8 cellular contexts compared by ENCODE assay signal in genomic region chr9:87713278-87713989, GRCh38. TPM values are rescaled to one million over a fixed set of nuclear protein-coding genes. Genes with fewer than 3 reads are reported as not detected.
DNase-seq lines count a peak whose midpoint lies in the region; ATAC-seq and TF ChIP-seq lines count a peak whose summit lies in the region.

No MANE protein-coding gene starts in this region.

- ATAC-seq in gastrocnemius medialis (peak; percentile 90 to 93), GM19467 (IDR thresholded peaks at IDR 0.05; ENCODE audit: unreplicated experiment) (no peak), HG03354 (IDR thresholded peaks at IDR 0.05; ENCODE audit: poor library complexity, severe bottlenecking, unreplicated experiment) (no peak), GM19351 (IDR thresholded peaks at IDR 0.05; ENCODE audit: unreplicated experiment) (no peak)

- no peak for TF ChIP-seq POLR2A in gastrocnemius medialis (IDR thresholded peaks at IDR 0.05)

- in situ Hi-C loops in astrocyte of the cerebellum (cut with HindIII; ENCODE audit: low sequenced_read_pairs) (no loop called here), gastrocnemius medialis (cut with MboI; ENCODE audit: low sequenced_read_pairs in 4 of 4) (no loop called here)

- peaks cover 51% of the 10 kb centered on the region for H3K4me1 ChIP-seq in hepatocyte (ENCODE audit: insufficient read depth)
- peaks cover 7 to 13% of the 10 kb centered on the region in 2 donors for H3K4me1 ChIP-seq in gastrocnemius medialis

- TF ChIP-seq CTCF in astrocyte of the cerebellum (IDR thresholded peaks at IDR 0.05; ENCODE audit: low read depth, low read length, missing control alignments): no peak
- TF ChIP-seq CTCF in hepatocyte (IDR thresholded peaks at IDR 0.05; ENCODE audit: poor library complexity): no peak
- no peak for TF ChIP-seq CTCF in gastrocnemius medialis (IDR thresholded peaks at IDR 0.05 in 4 of 5, conservative IDR thresholded peaks at IDR 0.05 in 1 of 5)

- H3K27ac ChIP-seq in hepatocyte (peak overlapping the region; percentile 89), gastrocnemius medialis (peak overlapping the region; percentile 63 to 73 (median 66))

- H3K36me3 ChIP-seq in hepatocyte (replicated peaks; ENCODE audit: insufficient read depth, low read depth): no peaks in the 10 kb centered on the region
- H3K36me3 ChIP-seq in gastrocnemius medialis: no peaks in the 10 kb centered on the region

- no peaks in the 10 kb centered on the region for H3K9me2 ChIP-seq in hepatocyte (replicated peaks; ENCODE audit: insufficient read depth)

- H2AFZ ChIP-seq in hepatocyte: no peak overlapping the region

- H3K79me2 ChIP-seq in hepatocyte: no peaks in the 10 kb centered on the region

- H3K4me3 ChIP-seq in astrocyte of the cerebellum (ENCODE audit: low read depth, low read length): peak overlapping the region; percentile 25
- no peak overlapping the region for H3K4me3 ChIP-seq in hepatocyte
- peak overlapping the region in 1 of 4 donors; percentile 3 for H3K4me3 ChIP-seq in gastrocnemius medialis

- WGBS in hepatocyte (ENCODE audit: low lambda C conversion rate, missing lambda C conversion rate): 66% methylated on average over 11 of the region's 11 CpGs

- DNase-seq in Ammon's horn (ENCODE audit: low spot score) (peak; percentile 74), NOMO-1 treated with DMSO at 0.1 percent for 48 hours (lab: John Stamatoyannopoulos, UW; ENCODE audit: unreplicated experiment) (peak; percentile 64), astrocyte of the cerebellum (ENCODE audit: low read depth) (peak; percentile 86), hepatocyte (ENCODE audit: low spot score) (peak; percentile 78), gastrocnemius medialis (peak; percentile 82 to 89)

- H3K9me3 ChIP-seq in hepatocyte (ENCODE audit: low read depth) (no peaks in the 10 kb centered on the region), gastrocnemius medialis (no peaks in the 10 kb centered on the region)

- H3K4me2 ChIP-seq in hepatocyte: peak overlapping the region; percentile 19

- H3K27me3 ChIP-seq in hepatocyte (no peaks in the 10 kb centered on the region), gastrocnemius medialis (no peaks in the 10 kb centered on the region)

- no peaks in the 10 kb centered on the region for H4K20me1 ChIP-seq in hepatocyte (ENCODE audit: insufficient read depth, poor library complexity, severe bottlenecking)

- intact Hi-C loops in gastrocnemius medialis (cut with DNase I; ENCODE audit: low total_unique reads): no loop called here

RNA-seq across cellular contexts. Expression of gene CTSL, which starts 12.5 kb away (rescaled TPM):
- 343 and 365 TPM in 2 replicates for total RNA-seq in hepatocyte
- 328 and 341 TPM in 2 replicates for polyA plus RNA-seq in hepatocyte
- 100 to 1,000 TPM in 1 of 4 donors, 10 to 100 TPM in 3; 37.3 to 110 (median 56.8) TPM for total RNA-seq in gastrocnemius medialis

Comparison
In these comparisons a context has a peak if more than half of its experiments do, and no peak if none do; other contexts are left out.
1. ATAC-seq: peak in gastrocnemius medialis (2 of 2); none in GM19467 (single experiment), HG03354 (single experiment) and GM19351 (single experiment).
2. Peak in every context shown above with its lines, with median percentiles within 50 percentile points of each other: DNase-seq.